Comparison of ENCODE assay signal across 1 cellular context in genomic region chr15:67063689-67064606, GRCh38.
TF ChIP-seq lines count a peak whose summit lies in the region.

No MANE protein-coding gene starts in this region.

TF ChIP-seq in HepG2, 621 proteins besides CTCF, POLR2A, EP300 and RAD21 (continued from another document and continues in another):
- TF ChIP-seq TEF (CRISPR knock-in tag; IDR thresholded peaks at IDR 0.05) (no peak), GFI1 (CRISPR knock-in tag; IDR thresholded peaks at IDR 0.05; ENCODE audit: borderline replicate concordance) (no peak; the same call in 1 of the 2 replicates), ZFP82 (CRISPR knock-in tag; IDR thresholded peaks at IDR 0.05; ENCODE audit: borderline replicate concordance) (no peak), HNRNPK (IDR thresholded peaks at IDR 0.05; ENCODE audit: low read depth, low read length, poor library complexity, severe bottlenecking) (no peak), CBX1 (IDR thresholded peaks at IDR 0.05; ENCODE audit: low read depth) (no peak), ZNF816 (CRISPR knock-in tag; IDR thresholded peaks at IDR 0.05; ENCODE audit: borderline replicate concordance) (no peak), ATAD3A (CRISPR knock-in tag; IDR thresholded peaks at IDR 0.05) (no peak), ZNF737 (CRISPR knock-in tag; IDR thresholded peaks at IDR 0.05; ENCODE audit: borderline replicate concordance) (no peak), TOE1 (CRISPR knock-in tag; IDR thresholded peaks at IDR 0.05) (no peak), ZFP90 (CRISPR knock-in tag; IDR thresholded peaks at IDR 0.05; ENCODE audit: borderline replicate concordance) (no peak), ZNF317 (CRISPR knock-in tag; IDR thresholded peaks at IDR 0.05) (no peak), RXRB (CRISPR knock-in tag; IDR thresholded peaks at IDR 0.05; ENCODE audit: borderline replicate concordance) (0 out of 2 replicates have a peak, but pooled peaks have one; percentile 39), RBM39 (IDR thresholded peaks at IDR 0.05; ENCODE audit: low read depth, low read length, poor library complexity, severe bottlenecking) (no peak), ZNF580 (CRISPR knock-in tag; IDR thresholded peaks at IDR 0.05; ENCODE audit: borderline replicate concordance, low read depth) (no peak), FOXK1 (CRISPR knock-in tag; IDR thresholded peaks at IDR 0.05; ENCODE audit: borderline replicate concordance, low read depth) (no peak), ELF4 (CRISPR knock-in tag; IDR thresholded peaks at IDR 0.05; ENCODE audit: borderline replicate concordance) (0 out of 2 replicates have a peak, but pooled peaks have one; percentile 19), ZNF256 (CRISPR knock-in tag; conservative IDR thresholded peaks at IDR 0.05) (no peak; the same call in 1 of the 2 replicates), ZNF512B (CRISPR knock-in tag; IDR thresholded peaks at IDR 0.05; ENCODE audit: borderline replicate concordance) (peak; percentile 85; the same call in 1 of the 2 replicates), ZSCAN31 (CRISPR knock-in tag; IDR thresholded peaks at IDR 0.05; ENCODE audit: low read depth) (peak; percentile 65; the same call in 1 of the 2 replicates), MXD1 (CRISPR knock-in tag; IDR thresholded peaks at IDR 0.05) (peak; percentile 50; the same call in 1 of the 2 replicates), ZNF101 (CRISPR knock-in tag; IDR thresholded peaks at IDR 0.05; ENCODE audit: borderline replicate concordance, low read depth) (no peak), ZSCAN25 (CRISPR knock-in tag; IDR thresholded peaks at IDR 0.05) (peak; percentile 93), SP2 (CRISPR knock-in tag; IDR thresholded peaks at IDR 0.05) (no peak), HMGXB3 (CRISPR knock-in tag; IDR thresholded peaks at IDR 0.05; ENCODE audit: borderline replicate concordance) (peak; percentile 65; the same call in 1 of the 2 replicates), NFIC (IDR thresholded peaks at IDR 0.05; ENCODE audit: low read length) (peak; percentile 64; the same call in 1 of the 2 replicates), ESRRA (CRISPR knock-in tag; IDR thresholded peaks at IDR 0.05; ENCODE audit: low read depth) (peak; percentile 72), ZNF546 (CRISPR knock-in tag; conservative IDR thresholded peaks at IDR 0.05) (no peak), CBX5 (CRISPR knock-in tag; IDR thresholded peaks at IDR 0.05; ENCODE audit: borderline replicate concordance) (no peak; the same call in 1 of the 2 replicates), ATF2 (CRISPR knock-in tag; IDR thresholded peaks at IDR 0.05) (peak; percentile 76; the same call in 1 of the 2 replicates), ZNF788 (CRISPR knock-in tag; IDR thresholded peaks at IDR 0.05; ENCODE audit: borderline replicate concordance) (peak; percentile 64; the same call in 1 of the 2 replicates), ZNF296 (CRISPR knock-in tag; conservative IDR thresholded peaks at IDR 0.05) (no peak), ZNF790 (CRISPR knock-in tag; IDR thresholded peaks at IDR 0.05; ENCODE audit: borderline replicate concordance) (0 out of 2 replicates have a peak, but pooled peaks have one; percentile 30), PCBP2 (optimal IDR thresholded peaks at IDR 0.05; ENCODE audit: low read depth, low read length, poor library complexity, severe bottlenecking) (no peak), NAIF1 (CRISPR knock-in tag; IDR thresholded peaks at IDR 0.05; ENCODE audit: borderline replicate concordance) (peak; percentile 64; the same call in 1 of the 2 replicates), PATZ1 (CRISPR knock-in tag; IDR thresholded peaks at IDR 0.05) (peak; percentile 80), ZNF275 (CRISPR knock-in tag; IDR thresholded peaks at IDR 0.05; ENCODE audit: borderline replicate concordance) (0 out of 2 replicates have a peak, but pooled peaks have one; percentile 42), BATF2 (CRISPR knock-in tag; IDR thresholded peaks at IDR 0.05) (no peak), ZNF337 (CRISPR knock-in tag; IDR thresholded peaks at IDR 0.05; ENCODE audit: borderline replicate concordance, low read depth) (no peak), CSRNP1 (CRISPR knock-in tag; IDR thresholded peaks at IDR 0.05) (peak; percentile 32; the same call in 1 of the 2 replicates), ETV6 (CRISPR knock-in tag; conservative IDR thresholded peaks at IDR 0.05) (no peak), ZNF770 (CRISPR knock-in tag; IDR thresholded peaks at IDR 0.05) (no peak), AHR (CRISPR knock-in tag; IDR thresholded peaks at IDR 0.05) (no peak)
